ENCODE assay signal across 21 cellular contexts in the genomic region with DNA sequence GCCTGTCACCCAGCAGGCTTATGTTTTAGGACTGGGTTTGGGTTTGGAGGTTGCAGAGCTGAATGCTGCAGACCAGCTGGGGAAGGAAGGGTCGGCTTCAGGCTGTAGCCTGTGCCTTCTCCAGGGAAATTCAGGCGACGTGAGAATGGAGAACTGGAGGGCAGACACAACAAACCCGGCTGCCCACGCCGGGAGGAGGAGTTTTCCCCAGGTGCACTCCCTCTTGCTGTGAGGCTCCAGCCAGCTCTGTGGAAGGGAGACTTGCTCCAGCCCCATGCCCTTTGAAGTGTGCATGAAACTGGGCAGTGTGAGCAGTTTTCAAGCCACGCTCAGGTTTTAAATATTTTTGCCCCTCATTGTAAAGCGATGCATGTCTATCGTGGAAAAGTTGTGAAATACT.
"Had no signal": no experiment of that assay in that cellular context is flagged by ENCODE, and none has a peak within 500 bp of the region (broad histone marks: within the 10 kb centered on the region; RNA-seq: fewer than 3 reads in every experiment).

No MANE protein-coding gene starts in this region.

- H3K4me1 Mint-ChIP-seq: memory B cell; stimulated activated naive B cell treated with anti-CD40 and anti-IgM and Interleukin-4, amounts not matched to agents 10 μg/mL and 1 μg/mL and 100 μg/mL, for 72 hours had no signal

- H3K27ac ChIP-seq: cardiac muscle cell, dorsolateral prefrontal cortex, gastroesophageal sphincter, heart right ventricle, right atrium auricular region, skin epidermis, transverse colon, vagina had no signal

- H3K27ac Mint-ChIP-seq: endodermal cell; memory B cell; natural killer cell treated with Interleukin-12 subunit alpha and Interleukin-12 subunit beta and Interleukin-15 and Interleukin-18, amount 100 ng/mL, for 72 hours; stimulated activated naive B cell treated with anti-CD40 and anti-IgM and Interleukin-4, amounts not matched to agents 10 μg/mL and 1 μg/mL and 100 μg/mL, for 72 hours had no signal

- H3K27me3 ChIP-seq: right atrium auricular region, transverse colon, vagina had no signal

- H3K36me3 Mint-ChIP-seq: memory B cell; natural killer cell treated with Interleukin-12 subunit alpha and Interleukin-12 subunit beta and Interleukin-15 and Interleukin-18, amount 100 ng/mL, for 72 hours; stimulated activated naive B cell treated with anti-CD40 and anti-IgM and Interleukin-4, amounts not matched to agents 10 μg/mL and 1 μg/mL and 100 μg/mL, for 72 hours had no signal

- H3K36me3 ChIP-seq: cardiac muscle cell, gastroesophageal sphincter, heart right ventricle, right atrium auricular region, transverse colon, vagina had no signal

- H3K9me3 ChIP-seq: gastroesophageal sphincter, heart right ventricle, right atrium auricular region, transverse colon, vagina had no signal

- H3K9me3 Mint-ChIP-seq: endodermal cell; memory B cell; natural killer cell treated with Interleukin-12 subunit alpha and Interleukin-12 subunit beta and Interleukin-15 and Interleukin-18, amount 100 ng/mL, for 72 hours; stimulated activated naive B cell treated with anti-CD40 and anti-IgM and Interleukin-4, amounts not matched to agents 10 μg/mL and 1 μg/mL and 100 μg/mL, for 72 hours had no signal

- H3K4me3 ChIP-seq: cardiac muscle cell, dorsolateral prefrontal cortex, gastroesophageal sphincter, heart right ventricle, right atrium auricular region, skin epidermis, transverse colon, vagina had no signal

- DNase-seq: activated CD4-positive, alpha-beta T cell treated with anti-CD3 and anti-CD28 coated beads, Interleukin-2, amount 50 U/mL, for 4 hours; activated naive CD4-positive, alpha-beta T cell treated with anti-CD3 and anti-CD28 coated beads, Interleukin-2, amount 50 U/mL, for 16 hours; dorsolateral prefrontal cortex; endodermal cell; heart right ventricle; kidney; left ventricle myocardium superior; occipital lobe; stimulated activated CD4-positive, alpha-beta T cell treated with anti-CD3 and anti-CD28 coated beads, Interleukin-15, amount 100 ng/mL, for 24 hours; stimulated activated CD4-positive, alpha-beta T cell treated with anti-CD3 and anti-CD28 coated beads, Interleukin-4, amount 100 ng/mL, for 1 hour; stimulated activated naive B cell treated with anti-CD40 and anti-IgM and Interleukin-4, amounts not matched to agents 10 μg/mL and 1 μg/mL and 100 μg/mL, for 72 hours; substantia nigra; transverse colon had no signal

- H3K4me3 Mint-ChIP-seq: endodermal cell; memory B cell; natural killer cell treated with Interleukin-12 subunit alpha and Interleukin-12 subunit beta and Interleukin-15 and Interleukin-18, amount 100 ng/mL, for 72 hours; stimulated activated naive B cell treated with anti-CD40 and anti-IgM and Interleukin-4, amounts not matched to agents 10 μg/mL and 1 μg/mL and 100 μg/mL, for 72 hours had no signal

- H3K4me1 ChIP-seq: gastroesophageal sphincter, heart right ventricle, right atrium auricular region, transverse colon, vagina had no signal

- ATAC-seq: activated CD4-positive, CD25-positive, alpha-beta regulatory T cell treated with anti-CD3 and anti-CD28 coated beads, Interleukin-2, amount 50 U/mL, for 24 hours; gastroesophageal sphincter; heart right ventricle; left ventricle myocardium superior; natural killer cell treated with Interleukin-12 subunit alpha and Interleukin-12 subunit beta and Interleukin-15 and Interleukin-18, amount 100 ng/mL, for 72 hours; stimulated activated naive B cell treated with anti-CD40 and anti-IgM and Interleukin-4, amounts not matched to agents 10 μg/mL and 1 μg/mL and 100 μg/mL, for 72 hours had no signal
